ENCODE assay signal across 20 cellular contexts in genomic region chr18:60066576-60066975, GRCh38.
A peak's percentile ranks its signal among the peaks of the same experiment; 100 is the strongest.
DNase-seq lines count a peak whose midpoint lies in the region; ATAC-seq, FAIRE-seq and TF ChIP-seq lines count a peak whose summit lies in the region.
"Had no signal": no experiment of that assay in that cellular context is flagged by ENCODE, and none has a peak within 500 bp of the region (broad histone marks: within the 10 kb centered on the region; RNA-seq: fewer than 3 reads in every experiment).

No MANE protein-coding gene starts in this region.

- H3K4me1 Mint-ChIP-seq in WTC11 = peaks cover 53% of the 10 kb centered on the region
- H3K4me1 Mint-ChIP-seq: CD8-positive, alpha-beta memory T cell; IgD-negative memory B cell had no signal

- H3K9ac ChIP-seq in HUES48 (ENCODE audit: low read depth, low read length) = peak overlapping the region; percentile 10; the same call in 1 of the 2 replicates
- no peak overlapping the region for H3K9ac ChIP-seq in iPS-15b (ENCODE audit: low read depth, low read length)
- H3K9ac ChIP-seq: BLaER1 had no signal

- ATAC-seq in WTC11 (peak; percentile 50), GM21526 (IDR thresholded peaks at IDR 0.05; ENCODE audit: low FRiP score, unreplicated experiment) (no peak)

- peak overlapping the region; percentile 64 for H3K27ac ChIP-seq in HUES48 (ENCODE audit: low read depth, low read length)
- H3K27ac ChIP-seq: 22Rv1, BLaER1, HL-60 had no signal

- H3K9me3 ChIP-seq in HUES48 (ENCODE audit: control insufficient read depth, insufficient read depth, low read length) (no peaks in the 10 kb centered on the region), iPS-15b (ENCODE audit: control insufficient read depth, insufficient read depth, low read length) (no peaks in the 10 kb centered on the region)
- H3K9me3 ChIP-seq: BLaER1, Caco-2 had no signal

- peaks cover 21% of the 10 kb centered on the region for H3K36me3 Mint-ChIP-seq in WTC11
- H3K36me3 Mint-ChIP-seq: CD8-positive, alpha-beta memory T cell; IgD-negative memory B cell had no signal

- H3K4me3 Mint-ChIP-seq in WTC11 = peak overlapping the region; percentile 53
- H3K4me3 Mint-ChIP-seq: CD8-positive, alpha-beta memory T cell; IgD-negative memory B cell had no signal

- H3K36me3 ChIP-seq in HUES48 (ENCODE audit: control insufficient read depth, insufficient read depth, low read length) (no peaks in the 10 kb centered on the region), iPS-15b (ENCODE audit: control insufficient read depth, insufficient read depth, low read length) (no peaks in the 10 kb centered on the region)
- H3K36me3 ChIP-seq: BLaER1 had no signal

- H3K27me3 ChIP-seq in HUES48 (ENCODE audit: control insufficient read depth, insufficient read depth, low read length) (no peaks in the 10 kb centered on the region), iPS-15b (ENCODE audit: control insufficient read depth, insufficient read depth, low read length) (no peaks in the 10 kb centered on the region)
- H3K27me3 ChIP-seq: BLaER1 had no signal

- H3K4me1 ChIP-seq in HUES48 (ENCODE audit: control insufficient read depth, insufficient read depth, low read length) (peaks cover 24% of the 10 kb centered on the region), iPS-15b (ENCODE audit: control insufficient read depth, insufficient read depth, low read length) (peaks cover 17% of the 10 kb centered on the region)
- H3K4me1 ChIP-seq: BLaER1, Caco-2 had no signal

- H3K27me3 Mint-ChIP-seq in WTC11 (ENCODE audit: low read depth) = no peaks in the 10 kb centered on the region; the same call in 1 of the 2 replicates

- H3K9me3 Mint-ChIP-seq in WTC11 = peaks cover 37% of the 10 kb centered on the region
- H3K9me3 Mint-ChIP-seq: CD8-positive, alpha-beta memory T cell; IgD-negative memory B cell had no signal

- peak overlapping the region; percentile 95 for H3K27ac Mint-ChIP-seq in WTC11
- H3K27ac Mint-ChIP-seq: CD8-positive, alpha-beta memory T cell; IgD-negative memory B cell had no signal

- POLR2A ChIA-PET in WTC11 (lab: Charles Lee) = no interaction called here

- DNase-seq in D721Med (ENCODE audit: insufficient read length, low spot score) = no peak
- no peak for DNase-seq in WTC11 (ENCODE audit: low spot score)
- no peak for DNase-seq in effector CD4-positive, alpha-beta T cell
- DNase-seq in DMS 273 treated with DMSO at 0.1 percent for 48 hours (lab: John Stamatoyannopoulos, UW) = no peak
- no peak for DNase-seq in EL
- DNase-seq: AML-193; Caco-2; CD8-positive, alpha-beta memory T cell; DMS79; GDM1; H7; KG1 had no signal

- TF ChIP-seq CTCF in D721Med (IDR thresholded peaks at IDR 0.05; ENCODE audit: insufficient read depth, missing control alignments) (no peak), WTC11 (IDR thresholded peaks at IDR 0.05) (no peak)

- H3K4me3 ChIP-seq in HUES48 (ENCODE audit: low read depth, low read length) (peak overlapping the region; percentile 36; the same call in 1 of the 2 replicates), iPS-15b (ENCODE audit: low read depth, low read length) (peak overlapping the region; percentile 33)
- H3K4me3 ChIP-seq: BLaER1 had no signal

- CTCF ChIA-PET in WTC11 (lab: Charles Lee) = interaction anchor here (0.9 to 1.4 kb wide), 3 partner anchors 70 to 369 kb away, joined by 3 read pairs; partner anchors contain the start of gene CCBE1

- peak; percentile 98 for FAIRE-seq in D721Med (lab: Jason Lieb, UNC)
- FAIRE-seq: GM12892 had no signal

TF ChIP-seq in WTC11, 78 proteins besides CTCF, POLR2A, EP300 and RAD21:
- TF ChIP-seq ZNF423 (CRISPR knock-in tag; IDR thresholded peaks at IDR 0.05) (no peak), ETV6 (CRISPR knock-in tag; IDR thresholded peaks at IDR 0.05) (peak; percentile 58; the same call in 1 of the 2 replicates), FOXP4 (CRISPR knock-in tag; IDR thresholded peaks at IDR 0.05) (peak; percentile 51; the same call in 1 of the 2 replicates)
TF ChIP-seq in WTC11: peak in this region for 2.
